ENCODE assay signal across 19 cellular contexts in the genomic region with DNA sequence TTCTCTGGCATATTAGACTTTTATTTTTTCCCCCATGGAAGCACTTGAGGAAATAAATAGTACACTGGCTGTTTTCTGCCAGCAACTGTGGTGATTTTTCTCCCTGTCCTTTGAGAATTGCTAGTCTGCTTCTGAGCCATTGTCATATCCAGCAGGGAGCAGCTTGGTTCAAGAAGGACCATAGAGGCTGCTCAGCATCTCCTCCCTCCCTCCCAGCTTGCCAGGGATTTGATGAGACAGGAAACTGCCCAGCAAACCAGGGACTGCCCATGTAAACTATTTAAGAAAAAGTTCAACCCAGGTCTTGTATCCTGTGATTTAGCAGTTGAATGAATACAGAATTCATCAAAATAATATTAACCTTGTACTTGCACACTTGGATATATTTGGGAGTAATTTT. TPM values are rescaled to one million over a fixed set of nuclear protein-coding genes. Genes with fewer than 3 reads are reported as not detected.
A peak's percentile ranks its signal among the peaks of the same experiment; 100 is the strongest.
DNase-seq lines count a peak whose midpoint lies in the region; ATAC-seq lines count a peak whose summit lies in the region.
"Had no signal": no experiment of that assay in that cellular context is flagged by ENCODE, and none has a peak within 500 bp of the region (broad histone marks: within the 10 kb centered on the region; RNA-seq: fewer than 3 reads in every experiment).

No MANE protein-coding gene starts in this region.

- no peaks in the 10 kb centered on the region for H3K27me3 Mint-ChIP-seq in activated naive CD8-positive, alpha-beta T cell treated with anti-CD3 and anti-CD28 coated beads, Interleukin-2, amount 50 U/mL, for 24 hours
- no peaks in the 10 kb centered on the region for H3K27me3 Mint-ChIP-seq in activated naive CD8-positive, alpha-beta T cell treated with anti-CD3 and anti-CD28 coated beads for 36 hours
- H3K27me3 Mint-ChIP-seq in T-cell: no peaks in the 10 kb centered on the region
- no peaks in the 10 kb centered on the region for H3K27me3 Mint-ChIP-seq in immature natural killer cell (ENCODE audit: low read depth in 3 of 3)

- H3K9me3 Mint-ChIP-seq in activated naive CD8-positive, alpha-beta T cell treated with anti-CD3 and anti-CD28 coated beads, Interleukin-2, amount 50 U/mL, for 24 hours: no peaks in the 10 kb centered on the region
- H3K9me3 Mint-ChIP-seq in activated naive CD8-positive, alpha-beta T cell treated with anti-CD3 and anti-CD28 coated beads for 36 hours: no peaks in the 10 kb centered on the region
- H3K9me3 Mint-ChIP-seq in T-cell (no peaks in the 10 kb centered on the region), immature natural killer cell (peaks cover 0 to 2% (median 0%) of the 10 kb centered on the region in 6 donors)
- H3K9me3 Mint-ChIP-seq: WTC11 had no signal

- DNase-seq in activated naive CD8-positive, alpha-beta T cell treated with anti-CD3 and anti-CD28 coated beads, Interleukin-2, amount 50 U/mL, for 24 hours: no peak
- no peak for DNase-seq in activated naive CD8-positive, alpha-beta T cell treated with anti-CD3 and anti-CD28 coated beads for 36 hours
- no peak for DNase-seq in T-cell
- DNase-seq in immature natural killer cell: no peak
- peak; percentile 63 for DNase-seq in superior temporal gyrus (ENCODE audit: extremely low spot score)
- no peak for DNase-seq in DMS53 (lab: John Stamatoyannopoulos, UW)
- no peak for DNase-seq in SW 1271 (lab: John Stamatoyannopoulos, UW)
- DNase-seq in OCI-M2 (lab: John Stamatoyannopoulos, UW; ENCODE audit: unreplicated experiment): no peak
- DNase-seq: activated naive CD4-positive, alpha-beta T cell; foreskin keratinocyte; KG1; left cardiac atrium; NCI-H1930; NCI-H446; ovary; stimulated activated CD4-positive, alpha-beta T cell treated with anti-CD3 and anti-CD28 coated beads, Interleukin-2, amount 100 ng/mL, for 48 hours; uterus had no signal

- peak overlapping the region; percentile 57 for H3K27ac Mint-ChIP-seq in activated naive CD8-positive, alpha-beta T cell treated with anti-CD3 and anti-CD28 coated beads, Interleukin-2, amount 50 U/mL, for 24 hours
- no peak overlapping the region for H3K27ac Mint-ChIP-seq in activated naive CD8-positive, alpha-beta T cell treated with anti-CD3 and anti-CD28 coated beads for 36 hours
- H3K27ac Mint-ChIP-seq in T-cell: peak overlapping the region; percentile 90 to 93
- H3K27ac Mint-ChIP-seq in immature natural killer cell: peak overlapping the region in 5 of 6 donors; percentile 89 to 96 (median 94)

- POLR2A ChIA-PET in T-cell (lab: Charles Lee): no interaction called here

- peaks cover 55% of the 10 kb centered on the region for H3K36me3 Mint-ChIP-seq in activated naive CD8-positive, alpha-beta T cell treated with anti-CD3 and anti-CD28 coated beads, Interleukin-2, amount 50 U/mL, for 24 hours (ENCODE audit: low read depth)
- peaks cover 41% of the 10 kb centered on the region for H3K36me3 Mint-ChIP-seq in activated naive CD8-positive, alpha-beta T cell treated with anti-CD3 and anti-CD28 coated beads for 36 hours
- H3K36me3 Mint-ChIP-seq in T-cell (peaks cover 42% of the 10 kb centered on the region), immature natural killer cell (peaks cover 13 to 30% (median 27%) of the 10 kb centered on the region in 3 donors)

- H3K4me3 Mint-ChIP-seq in activated naive CD8-positive, alpha-beta T cell treated with anti-CD3 and anti-CD28 coated beads, Interleukin-2, amount 50 U/mL, for 24 hours: no peak overlapping the region
- H3K4me3 Mint-ChIP-seq in activated naive CD8-positive, alpha-beta T cell treated with anti-CD3 and anti-CD28 coated beads for 36 hours: no peak overlapping the region
- H3K4me3 Mint-ChIP-seq in T-cell (no peak overlapping the region), immature natural killer cell (peak overlapping the region in 1 of 5 donors; percentile 60)
- H3K4me3 Mint-ChIP-seq: WTC11 had no signal

- CTCF ChIA-PET in T-cell (lab: Charles Lee): no interaction called here

- peaks cover 58% of the 10 kb centered on the region for H3K4me1 Mint-ChIP-seq in activated naive CD8-positive, alpha-beta T cell treated with anti-CD3 and anti-CD28 coated beads, Interleukin-2, amount 50 U/mL, for 24 hours
- H3K4me1 Mint-ChIP-seq in activated naive CD8-positive, alpha-beta T cell treated with anti-CD3 and anti-CD28 coated beads for 36 hours: peaks cover 42% of the 10 kb centered on the region
- H3K4me1 Mint-ChIP-seq in T-cell (peaks cover 11 to 40% (median 36%) of the 10 kb centered on the region in 3 donors), immature natural killer cell (peaks cover 43 to 51% of the 10 kb centered on the region in 2 donors)
- H3K4me1 Mint-ChIP-seq: WTC11 had no signal

- no peak for ATAC-seq in activated naive CD8-positive, alpha-beta T cell treated with anti-CD3 and anti-CD28 coated beads, Interleukin-2, amount 50 U/mL, for 24 hours
- no peak for ATAC-seq in T-cell (replicated peaks in 1 of 4)
- ATAC-seq: foreskin keratinocyte, left cardiac atrium, Right ventricle myocardium inferior, WTC11 had no signal

RNA-seq across cellular contexts. Expression of a gene that starts 39.5 kb away (rescaled TPM):
- total RNA-seq in activated naive CD8-positive, alpha-beta T cell treated with anti-CD3 and anti-CD28 coated beads for 36 hours: 100 to 1,000 TPM; 182 to 183 TPM
- 10 to 100 TPM; 42.9 to 62.0 (median 54.4) TPM for total RNA-seq in T-cell
- polyA plus RNA-seq in immature natural killer cell: 100 to 1,000 TPM; 210 to 235 (median 233) TPM
